17 cellular contexts compared by ENCODE assay signal in the genomic region with DNA sequence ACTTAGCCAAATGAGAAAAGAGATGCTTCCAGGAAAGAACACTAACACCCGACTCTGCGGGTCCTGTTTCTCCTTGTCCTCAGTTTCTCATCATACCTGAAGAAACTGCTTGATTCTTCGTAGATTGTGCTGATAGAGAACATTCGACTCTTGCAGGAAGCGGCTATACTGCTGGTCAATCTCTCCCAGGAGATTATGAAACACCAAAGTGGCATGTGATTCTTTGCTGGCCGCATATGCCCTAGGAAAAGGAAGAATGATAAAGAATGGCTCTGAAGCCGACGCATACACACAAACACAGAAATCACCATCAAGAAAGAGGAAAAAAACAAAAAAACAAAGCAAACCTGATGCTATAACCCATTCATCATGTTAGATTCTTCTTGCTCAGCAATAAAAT. TPM values are rescaled to one million over a fixed set of nuclear protein-coding genes. Genes with fewer than 3 reads are reported as not detected.
A peak's percentile ranks its signal among the peaks of the same experiment; 100 is the strongest.
DNase-seq lines count a peak whose midpoint lies in the region; ATAC-seq and TF ChIP-seq lines count a peak whose summit lies in the region.
"Had no signal": no experiment of that assay in that cellular context is flagged by ENCODE, and none has a peak within 500 bp of the region (broad histone marks: within the 10 kb centered on the region; RNA-seq: fewer than 3 reads in every experiment).

No MANE protein-coding gene starts in this region.

- peaks cover 48% of the 10 kb centered on the region for H3K4me1 Mint-ChIP-seq in activated naive CD8-positive, alpha-beta T cell (ENCODE audit: low read depth)
- H3K4me1 Mint-ChIP-seq in activated naive CD8-positive, alpha-beta T cell treated with anti-CD3 and anti-CD28 coated beads for 36 hours, result peaks cover 50% of the 10 kb centered on the region

- intact Hi-C loops in adrenal gland (cut with DNase I), result no loop called here
- intact Hi-C loops in vagina (cut with DNase I), result loop anchor here (5.0 kb wide), 1 partner anchor 41 kb away; a partner anchor contains a TSS

- ATAC-seq in GM19467 (IDR thresholded peaks at IDR 0.05; ENCODE audit: unreplicated experiment), result no peak
- ATAC-seq: activated T-cell treated with anti-CD3 and anti-CD28 coated beads, Interleukin-2, amount 50 U/mL, for 4 hours had no signal

- H3K27ac Mint-ChIP-seq in activated naive CD8-positive, alpha-beta T cell, result peak overlapping the region; percentile 51
- H3K27ac Mint-ChIP-seq in activated naive CD8-positive, alpha-beta T cell treated with anti-CD3 and anti-CD28 coated beads for 36 hours, result no peak overlapping the region
- H3K27ac Mint-ChIP-seq: activated B cell treated with CpG ODN at 0.5 μM for 24 hours, progenitor cell of endocrine pancreas had no signal

- 72 to 82% (median 80%) methylated on average over 8 of the region's 8 CpGs for whole genome bisulfite sequencing in adrenal gland, 4 donors

- TF ChIP-seq POLR2A in adrenal gland (IDR thresholded peaks at IDR 0.05) (no peak), vagina (IDR thresholded peaks at IDR 0.05) (no peak)

- no peak overlapping the region for H2AFZ ChIP-seq in neural cell (ENCODE audit: low read depth, low read length)

- no peaks in the 10 kb centered on the region for H3K9me3 Mint-ChIP-seq in activated naive CD8-positive, alpha-beta T cell (ENCODE audit: low read depth)
- H3K9me3 Mint-ChIP-seq in activated naive CD8-positive, alpha-beta T cell treated with anti-CD3 and anti-CD28 coated beads for 36 hours, result no peaks in the 10 kb centered on the region
- H3K9me3 Mint-ChIP-seq: activated B cell treated with CpG ODN at 0.5 μM for 24 hours; activated T-cell treated with anti-CD3 and anti-CD28 coated beads, Interleukin-2, amount 50 U/mL, for 4 hours; nephron had no signal

- H3K4me3 ChIP-seq in adrenal gland (no peak overlapping the region), neural cell (ENCODE audit: low read length) (no peak overlapping the region), vagina (no peak overlapping the region)
- H3K4me3 ChIP-seq: BLaER1 treated with 17β-estradiol and CSF1 and Interleukin-3, amounts not matched to agents 10 nM and 100 nM; testis had no signal

- H3K36me3 Mint-ChIP-seq in activated naive CD8-positive, alpha-beta T cell, result peaks cover 15% of the 10 kb centered on the region
- peaks cover 57% of the 10 kb centered on the region for H3K36me3 Mint-ChIP-seq in activated naive CD8-positive, alpha-beta T cell treated with anti-CD3 and anti-CD28 coated beads for 36 hours

- H3K79me2 ChIP-seq in neural cell (replicated peaks; ENCODE audit: insufficient read depth, low read length), result no peaks in the 10 kb centered on the region

- no peak for TF ChIP-seq EP300 in neural cell (conservative IDR thresholded peaks at IDR 0.05; ENCODE audit: poor library complexity, severe bottlenecking)

- H4K20me1 ChIP-seq in neural cell (ENCODE audit: insufficient read depth), result no peaks in the 10 kb centered on the region

- no peaks in the 10 kb centered on the region for H3K27me3 ChIP-seq in adrenal gland
- no peaks in the 10 kb centered on the region for H3K27me3 ChIP-seq in neural cell (ENCODE audit: insufficient read depth, low read depth, low read length)
- no peaks in the 10 kb centered on the region for H3K27me3 ChIP-seq in vagina
- H3K27me3 ChIP-seq: BLaER1 treated with 17β-estradiol and CSF1 and Interleukin-3, amounts not matched to agents 10 nM and 100 nM; testis had no signal

- no peak overlapping the region for H3K4me3 Mint-ChIP-seq in activated naive CD8-positive, alpha-beta T cell
- H3K4me3 Mint-ChIP-seq in activated naive CD8-positive, alpha-beta T cell treated with anti-CD3 and anti-CD28 coated beads for 36 hours, result no peak overlapping the region
- H3K4me3 Mint-ChIP-seq: activated B cell treated with CpG ODN at 0.5 μM for 24 hours; activated T-cell treated with anti-CD3 and anti-CD28 coated beads, Interleukin-2, amount 50 U/mL, for 4 hours; nephron had no signal

- H3K4me1 ChIP-seq in adrenal gland (replicated peaks in 1 of 2) (peaks cover 18 to 50% of the 10 kb centered on the region in 2 donors), vagina (peaks cover 46% of the 10 kb centered on the region)

- peak overlapping the region in 3 of 5 donors; percentile 25 to 87 (median 81) for H3K27ac ChIP-seq in adrenal gland
- peak overlapping the region; percentile 64 for H3K27ac ChIP-seq in neural cell (ENCODE audit: low read length)
- H3K27ac ChIP-seq in vagina, result peak overlapping the region; percentile 31
- H3K27ac ChIP-seq: BLaER1 treated with 17β-estradiol and CSF1 and Interleukin-3, amounts not matched to agents 10 nM and 100 nM; testis had no signal

- no peak overlapping the region for H3K4me2 ChIP-seq in neural cell (ENCODE audit: low read length)
- H3K4me2 ChIP-seq: BLaER1 treated with 17β-estradiol and CSF1 and Interleukin-3, amounts not matched to agents 10 nM and 100 nM had no signal

- H3K36me3 ChIP-seq in adrenal gland (replicated peaks in 1 of 2) (peaks cover 0 to 51% of the 10 kb centered on the region in 2 donors), neural cell (ENCODE audit: insufficient read depth, low read length) (peaks cover 2% of the 10 kb centered on the region), vagina (peaks cover 5 to 46% of the 10 kb centered on the region in 2 donors)

- TF ChIP-seq RAD21 in neural cell (conservative IDR thresholded peaks at IDR 0.05), result no peak

- TF ChIP-seq CTCF in adrenal gland (IDR thresholded peaks at IDR 0.05), result no peak
- TF ChIP-seq CTCF in neural cell (IDR thresholded peaks at IDR 0.05; ENCODE audit: poor library complexity, severe bottlenecking), result no peak
- TF ChIP-seq CTCF in vagina (IDR thresholded peaks at IDR 0.05), result no peak

- H3K9ac ChIP-seq in neural cell (ENCODE audit: low read length), result no peak overlapping the region
- H3K9ac ChIP-seq: BLaER1 treated with 17β-estradiol and CSF1 and Interleukin-3, amounts not matched to agents 10 nM and 100 nM had no signal

- H3K9me2 ChIP-seq in neural cell (ENCODE audit: insufficient read depth, low read length), result no peaks in the 10 kb centered on the region

- no peaks in the 10 kb centered on the region for H3F3A ChIP-seq in neural cell (ENCODE audit: insufficient read depth, low read length, poor library complexity, severe bottlenecking)

- DNase-seq in activated naive CD8-positive, alpha-beta T cell treated with anti-CD3 and anti-CD28 coated beads for 36 hours, result no peak
- DNase-seq in adrenal gland (no peak), vagina (ENCODE audit: extremely low spot score in 2 of 2) (no peak), NCI-H2107 treated with DMSO at 0.1 percent for 48 hours (lab: John Stamatoyannopoulos, UW; ENCODE audit: unreplicated experiment) (no peak), NCI-H2029 (lab: John Stamatoyannopoulos, UW) (no peak)
- DNase-seq: activated B cell treated with CpG ODN at 0.5 μM for 24 hours; activated naive CD4-positive, alpha-beta T cell treated with anti-CD3 and anti-CD28 coated beads, Interleukin-2, amount 50 U/mL, for 16 hours; activated T-cell treated with anti-CD3 and anti-CD28 coated beads, Interleukin-2, amount 50 U/mL, for 4 hours; NCI-H146; NCI-H526 treated with DMSO at 0.1 percent for 48 hours; testis had no signal

- H3K27me3 Mint-ChIP-seq in activated naive CD8-positive, alpha-beta T cell, result no peaks in the 10 kb centered on the region
- H3K27me3 Mint-ChIP-seq in activated naive CD8-positive, alpha-beta T cell treated with anti-CD3 and anti-CD28 coated beads for 36 hours, result no peaks in the 10 kb centered on the region
- H3K27me3 Mint-ChIP-seq: activated B cell treated with CpG ODN at 0.5 μM for 24 hours, progenitor cell of endocrine pancreas had no signal

- H3K9me3 ChIP-seq in adrenal gland (replicated peaks in 1 of 3) (no peaks in the 10 kb centered on the region), neural cell (ENCODE audit: low read length) (no peaks in the 10 kb centered on the region), vagina (no peaks in the 10 kb centered on the region)
- H3K9me3 ChIP-seq: BLaER1 treated with 17β-estradiol and CSF1 and Interleukin-3, amounts not matched to agents 10 nM and 100 nM; testis had no signal

TF ChIP-seq in neural cell, 6 proteins besides CTCF, POLR2A, EP300 and RAD21 (continues in another document):
- no peak for TF ChIP-seq TAF1 (IDR thresholded peaks at IDR 0.05; ENCODE audit: low read depth)
- TF ChIP-seq SMC3 (conservative IDR thresholded peaks at IDR 0.05; ENCODE audit: poor library complexity), result no peak
- no peak for TF ChIP-seq EZH2 (IDR thresholded peaks at IDR 0.05; ENCODE audit: borderline replicate concordance, insufficient read depth, low read length, poor library complexity, severe bottlenecking)

RNA-seq across cellular contexts. Expression of a gene that starts 41.8 kb away (rescaled TPM):
- total RNA-seq in activated naive CD8-positive, alpha-beta T cell treated with anti-CD3 and anti-CD28 coated beads for 36 hours, result 100 to 1,000 TPM; 221 to 223 TPM
- 100 to 1,000 TPM; 132 to 282 (median 196) TPM for total RNA-seq in adrenal gland
- 100 to 1,000 TPM in 1 of 3 donors, 10 to 100 TPM in 2; 49.0 to 132 (median 49.3) TPM for polyA plus RNA-seq in adrenal gland
- polyA plus RNA-seq in neural cell, result 24.2 and 25.5 TPM in 2 replicates
- 53.1 and 54.9 TPM in 2 replicates for polyA minus RNA-seq in neural cell
- 210 TPM for total RNA-seq in vagina

RNA-seq across cellular contexts. Expression of a gene that starts 58.2 kb away (rescaled TPM):
- 100 to 1,000 TPM; 116 to 121 TPM for total RNA-seq in activated naive CD8-positive, alpha-beta T cell treated with anti-CD3 and anti-CD28 coated beads for 36 hours
- total RNA-seq in adrenal gland (100 to 1,000 TPM in 4 of 8 donors, 10 to 100 TPM in 4; 39.9 to 169 (median 102) TPM), vagina (38.3 TPM)
- polyA plus RNA-seq in adrenal gland (10 to 100 TPM; 22.6 to 51.4 (median 39.2) TPM), neural cell (0.08 and 0.28 TPM in 2 replicates)
- polyA minus RNA-seq in neural cell, result 0.58 and 1.5 TPM in 2 replicates

Comparison
In these comparisons a context has a peak if more than half of its experiments do, and no peak if none do; other contexts are left out.
1. H3K27ac ChIP-seq: peak in every context shown above with its lines; median percentile 81 in adrenal gland; 64 in neural cell; 31 in vagina.